ENCODE assay signal across 17 cellular contexts in the genomic region with DNA sequence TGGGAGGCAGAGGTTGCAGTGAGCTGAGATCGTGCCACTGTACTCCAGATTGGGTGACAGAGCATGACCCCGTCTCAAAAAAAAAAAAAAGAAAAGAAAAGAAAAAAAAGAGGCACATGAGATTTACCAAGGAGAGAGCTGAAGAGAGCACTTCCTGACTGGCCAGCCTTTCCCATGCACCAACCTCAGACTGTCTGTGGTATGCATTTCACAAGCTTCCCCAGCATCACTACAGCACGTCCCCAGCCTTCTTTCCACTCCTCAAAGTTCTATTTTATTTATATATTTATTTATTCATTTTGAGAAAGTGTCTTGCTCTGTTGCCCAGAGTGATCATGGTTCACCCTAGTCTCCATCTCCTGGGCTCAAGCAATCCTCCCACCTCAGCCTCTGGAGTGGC.
"Had no signal": no experiment of that assay in that cellular context is flagged by ENCODE, and none has a peak within 500 bp of the region (broad histone marks: within the 10 kb centered on the region; RNA-seq: fewer than 3 reads in every experiment).

No MANE protein-coding gene starts in this region.

- H3K4me3 ChIP-seq: colonic mucosa, left ventricle myocardium inferior, mucosa of descending colon, thoracic aorta had no signal

- H3K4me3 Mint-ChIP-seq: activated CD4-positive, alpha-beta memory T cell treated with anti-CD3 and anti-CD28 coated beads, Interleukin-2, amount 10 ng/mL, durations not matched to agents 7 days and 5 days; activated T-cell treated with anti-CD3 and anti-CD28 coated beads, Interleukin-2, amount 50 U/mL, for 24 hours; naive thymus-derived CD4-positive, alpha-beta T cell; stimulated activated effector memory CD8-positive, alpha-beta T cell treated with anti-CD3 and anti-CD28 coated beads, Interleukin-12 subunit alpha, Interleukin-12 subunit beta, amount 100 ng/mL, for 72 hours had no signal

- H3K36me3 ChIP-seq: colonic mucosa, left ventricle myocardium inferior, thoracic aorta had no signal

- H2AFZ ChIP-seq: parathyroid adenoma had no signal

- H3K9me3 ChIP-seq: colonic mucosa, left ventricle myocardium inferior, mucosa of descending colon, thoracic aorta had no signal

- H3K27ac ChIP-seq: colonic mucosa, left ventricle myocardium inferior, parathyroid adenoma, thoracic aorta had no signal

- H3K9ac ChIP-seq: parathyroid adenoma had no signal

- H3K27me3 ChIP-seq: colonic mucosa had no signal

- H3K4me1 ChIP-seq: colonic mucosa, left ventricle myocardium inferior, parathyroid adenoma had no signal

- DNase-seq: activated CD4-positive, alpha-beta memory T cell treated with anti-CD3 and anti-CD28 coated beads, Interleukin-2, amount 10 ng/mL, durations not matched to agents 7 days and 5 days; activated CD4-positive, alpha-beta T cell treated with anti-CD3 and anti-CD28 coated beads for 4 hours; activated effector memory CD4-positive, alpha-beta T cell treated with Interleukin-2 at 50 U/mL for 16 hours; activated T-cell treated with anti-CD3 and anti-CD28 coated beads, Interleukin-2, amount 50 U/mL, for 24 hours; amniotic stem cell; caudate nucleus; colonic mucosa; foreskin fibroblast; glutamatergic neuron; hypothalamus; left ventricle myocardium inferior; mucosa of descending colon; naive thymus-derived CD4-positive, alpha-beta T cell had no signal

- H3K79me2 ChIP-seq: parathyroid adenoma had no signal

- H3K27ac Mint-ChIP-seq: activated CD4-positive, alpha-beta memory T cell treated with anti-CD3 and anti-CD28 coated beads, Interleukin-2, amount 10 ng/mL, durations not matched to agents 7 days and 5 days; activated naive CD4-positive, alpha-beta T cell treated with anti-CD3 and anti-CD28 coated beads, Interleukin-2, amount 50 U/mL, for 72 hours; activated T-cell treated with anti-CD3 and anti-CD28 coated beads, Interleukin-2, amount 50 U/mL, for 24 hours; naive thymus-derived CD4-positive, alpha-beta T cell; stimulated activated effector memory CD8-positive, alpha-beta T cell treated with anti-CD3 and anti-CD28 coated beads, Interleukin-12 subunit alpha, Interleukin-12 subunit beta, amount 100 ng/mL, for 72 hours had no signal

- H3K9me3 Mint-ChIP-seq: activated CD4-positive, alpha-beta memory T cell treated with anti-CD3 and anti-CD28 coated beads, Interleukin-2, amount 10 ng/mL, durations not matched to agents 7 days and 5 days; activated naive CD4-positive, alpha-beta T cell treated with anti-CD3 and anti-CD28 coated beads, Interleukin-2, amount 50 U/mL, for 72 hours; activated T-cell treated with anti-CD3 and anti-CD28 coated beads, Interleukin-2, amount 50 U/mL, for 24 hours; stimulated activated effector memory CD8-positive, alpha-beta T cell treated with anti-CD3 and anti-CD28 coated beads, Interleukin-12 subunit alpha, Interleukin-12 subunit beta, amount 100 ng/mL, for 72 hours had no signal

- H3K4me1 Mint-ChIP-seq: activated CD4-positive, alpha-beta memory T cell treated with anti-CD3 and anti-CD28 coated beads, Interleukin-2, amount 10 ng/mL, durations not matched to agents 7 days and 5 days; stimulated activated effector memory CD8-positive, alpha-beta T cell treated with anti-CD3 and anti-CD28 coated beads, Interleukin-12 subunit alpha, Interleukin-12 subunit beta, amount 100 ng/mL, for 72 hours had no signal

- H3K36me3 Mint-ChIP-seq: activated naive CD4-positive, alpha-beta T cell treated with anti-CD3 and anti-CD28 coated beads, Interleukin-2, amount 50 U/mL, for 72 hours; stimulated activated effector memory CD8-positive, alpha-beta T cell treated with anti-CD3 and anti-CD28 coated beads, Interleukin-12 subunit alpha, Interleukin-12 subunit beta, amount 100 ng/mL, for 72 hours had no signal
